9 cellular contexts compared by ENCODE assay signal in the genomic region with DNA sequence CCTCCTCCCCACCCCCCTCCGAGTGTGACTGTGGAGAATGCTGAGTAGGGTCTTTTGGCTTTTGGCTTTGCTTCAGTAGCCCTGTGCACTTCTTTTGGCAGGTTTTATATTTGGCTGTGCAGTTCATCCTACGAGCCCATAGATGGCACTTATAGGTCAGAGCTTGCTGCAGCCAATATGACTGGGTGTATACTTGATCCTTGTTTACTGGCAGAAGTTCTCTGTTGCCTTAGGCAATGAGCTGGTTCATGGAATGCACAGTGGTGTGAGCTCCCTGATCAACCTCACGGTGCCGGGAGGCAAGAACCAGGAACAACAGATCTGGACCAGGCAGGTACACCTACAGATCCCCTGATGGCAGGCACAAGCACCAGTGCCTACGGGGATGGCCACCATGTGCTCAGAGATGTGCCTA.
DNase-seq lines count a peak whose midpoint lies in the region; ATAC-seq and TF ChIP-seq lines count a peak whose summit lies in the region.
"Had no signal": no experiment of that assay in that cellular context is flagged by ENCODE, and none has a peak within 500 bp of the region (broad histone marks: within the 10 kb centered on the region; RNA-seq: fewer than 3 reads in every experiment).

No MANE protein-coding gene starts in this region.

- in situ Hi-C loops in ACHN (cut with HindIII; ENCODE audit: low pct_ligation_motif_present, low pct_unique_long_range_greater_than_20kb, low sequenced_read_pairs) = no loop called here

- TF ChIP-seq CTCF in HEK293 (tag by site-specific recombination; IDR thresholded peaks at IDR 0.05) (no peak), fibroblast of mammary gland (conservative IDR thresholded peaks at IDR 0.05; ENCODE audit: control insufficient read depth, insufficient read depth, low read depth, low read length) (peak; percentile 30)

- H3K9me3 ChIP-seq in HEK293 (ENCODE audit: control insufficient read depth, insufficient read depth, low read depth, low read length) = no peaks in the 10 kb centered on the region
- no peaks in the 10 kb centered on the region for H3K9me3 ChIP-seq in NT2/D1 (ENCODE audit: insufficient read depth, low read length)

- no peak overlapping the region for H3K9ac ChIP-seq in NT2/D1 (ENCODE audit: insufficient read length, low read depth)

- H3K27ac ChIP-seq in HEK293 (ENCODE audit: extremely low read depth, low read depth, low read length) = no peak overlapping the region
- H3K27ac ChIP-seq: skin epidermis had no signal

- H3K4me1 ChIP-seq in HEK293 (ENCODE audit: control insufficient read depth, insufficient read depth, low read length) = no peaks in the 10 kb centered on the region
- no peaks in the 10 kb centered on the region for H3K4me1 ChIP-seq in NT2/D1 (ENCODE audit: insufficient read depth, insufficient read length)

- ATAC-seq in GM18870 (IDR thresholded peaks at IDR 0.05; ENCODE audit: unreplicated experiment) (no peak), GM18511 (IDR thresholded peaks at IDR 0.05; ENCODE audit: unreplicated experiment) (no peak)

- DNase-seq in ACHN = peak; percentile 19
- peak; percentile 20 for DNase-seq in NT2/D1 (ENCODE audit: low read depth, low spot score)
- DNase-seq in fibroblast of mammary gland (ENCODE audit: low read depth) = peak; percentile 8
- no peak for DNase-seq in hepatic stellate cell (ENCODE audit: low spot score)
- no peak for DNase-seq in cerebellum (ENCODE audit: low spot score)

- CTCF ChIA-PET in HEK293 (lab: Yijun Ruan, JAX) = interaction anchor here (0.7 to 1.1 kb wide), 3 partner anchors 14 to 76 kb away, joined by 3 to 5 read pairs (median 3); no protein-coding TSS in a partner anchor

- POLR2A ChIA-PET in HEK293 (lab: Yijun Ruan, JAX) = interaction anchor here (0.7 kb wide), 1 partner anchor 67 kb away, joined by 7 read pairs; no protein-coding TSS in a partner anchor

- H3K36me3 ChIP-seq in HEK293 (ENCODE audit: control insufficient read depth in 2 of 2, insufficient read depth in 1 of 2, low read length in 2 of 2) = no peaks in the 10 kb centered on the region
- H3K36me3 ChIP-seq in NT2/D1 (ENCODE audit: insufficient read depth, insufficient read length, low read length) = no peaks in the 10 kb centered on the region

- no peaks in the 10 kb centered on the region for H3K27me3 ChIP-seq in NT2/D1 (ENCODE audit: insufficient read depth, insufficient read length)

- no peak overlapping the region for H3K4me3 ChIP-seq in HEK293 (ENCODE audit: low read depth, low read length)
- no peak overlapping the region for H3K4me3 ChIP-seq in NT2/D1 (ENCODE audit: insufficient read length, low read depth)
- H3K4me3 ChIP-seq in fibroblast of mammary gland (ENCODE audit: control insufficient read depth, low read depth, low read length) = no peak overlapping the region
- H3K4me3 ChIP-seq: skin epidermis had no signal

TF ChIP-seq in HEK293, 187 proteins besides CTCF, POLR2A, EP300 and RAD21:
- peak; percentile 47; the same call in 1 of the 2 replicates for TF ChIP-seq TRIM28 (IDR thresholded peaks at IDR 0.05; ENCODE audit: borderline replicate concordance, low read length)
- TF ChIP-seq ZNF37A (tag by site-specific recombination; IDR thresholded peaks at IDR 0.05) = no peak
- no peak for TF ChIP-seq ZNF341 (tag by site-specific recombination; IDR thresholded peaks at IDR 0.05; ENCODE audit: low read depth)

Comparison
In these comparisons a context has a peak if more than half of its experiments do, and no peak if none do; other contexts are left out.
1. DNase-seq: peak in ACHN (single experiment), NT2/D1 (single experiment) and fibroblast of mammary gland (single experiment); none in hepatic stellate cell (single experiment) and cerebellum (single experiment).